In the genomic region with DNA sequence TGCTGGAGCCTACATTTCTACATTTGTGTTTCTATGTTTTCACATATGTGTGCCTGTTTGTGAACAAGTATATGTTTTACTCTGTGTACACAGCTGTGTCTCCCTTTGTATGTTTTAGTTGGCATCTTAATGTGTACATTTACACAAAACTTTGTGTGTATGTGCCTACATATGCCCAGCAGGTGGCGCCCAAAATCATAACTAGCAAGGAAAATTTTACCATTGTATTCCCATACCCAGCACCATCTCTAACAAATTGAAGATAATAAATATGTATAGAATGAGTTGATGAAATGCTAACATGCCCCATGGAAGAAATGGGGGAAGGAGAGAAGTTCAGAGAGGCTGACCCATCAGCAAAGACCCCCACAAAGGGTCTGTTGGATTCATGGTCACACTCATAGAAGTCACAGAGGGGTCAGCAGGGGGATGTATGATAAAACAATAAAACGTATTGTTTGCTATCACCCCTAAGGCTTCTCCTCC, we compare ENCODE assay signal across 9 cellular contexts. TPM values are rescaled to one million over a fixed set of nuclear protein-coding genes. Genes with fewer than 3 reads are reported as not detected.
DNase-seq lines count a peak whose midpoint lies in the region; TF ChIP-seq lines count a peak whose summit lies in the region.
"Had no signal": no experiment of that assay in that cellular context is flagged by ENCODE, and none has a peak within 500 bp of the region (broad histone marks: within the 10 kb centered on the region; RNA-seq: fewer than 3 reads in every experiment).

No MANE protein-coding gene starts in this region.

- peak; percentile 38 for DNase-seq in NOMO-1 treated with DMSO at 0.1 percent for 48 hours (lab: John Stamatoyannopoulos, UW; ENCODE audit: unreplicated experiment)
- DNase-seq in NOMO-1 treated with dmso at 0.1 percent for 144 hours (lab: John Stamatoyannopoulos, UW; ENCODE audit: unreplicated experiment): no peak
- DNase-seq in NCI-H187 treated with DMSO at 0.1 percent for 48 hours (lab: John Stamatoyannopoulos, UW): peak; percentile 36
- peak; percentile 74 for DNase-seq in T-helper 9 cell
- peak in 1 of 2 donors; percentile 88 for DNase-seq in ascending aorta (ENCODE audit: low spot score in 2 of 2)
- DNase-seq in hypothalamus (lab: John Stamatoyannopoulos, UW): peak in 31 of 51 donors; percentile 8 to 83 (median 47)
- DNase-seq in stimulated activated CD4-positive, alpha-beta T cell treated with anti-CD3 and anti-CD28 coated beads, Interleukin-12 subunit alpha, Interleukin-12 subunit beta, amount 100 ng/mL, for 24 hours (ENCODE audit: low read depth in 2 of 2): peak; percentile 34 to 70
- no peak for DNase-seq in cortex of kidney (lab: John Stamatoyannopoulos, UW)

- H3K27me3 ChIP-seq in ascending aorta: no peaks in the 10 kb centered on the region

- no peaks in the 10 kb centered on the region for H3K36me3 ChIP-seq in ascending aorta
- H3K36me3 ChIP-seq: BLaER1 treated with 17β-estradiol and CSF1 and Interleukin-3, amounts not matched to agents 10 nM and 100 nM had no signal

- H3K4me1 ChIP-seq in ascending aorta: peaks cover 0 to 18% of the 10 kb centered on the region in 2 donors

- TF ChIP-seq CTCF in ascending aorta (IDR thresholded peaks at IDR 0.05): peak; percentile 67 to 88 (median 87)

- H3K4me3 ChIP-seq in ascending aorta: no peak overlapping the region
- H3K4me3 ChIP-seq: BLaER1 treated with 17β-estradiol and CSF1 and Interleukin-3, amounts not matched to agents 10 nM and 100 nM had no signal

- intact Hi-C loops in ascending aorta (cut with DNase I): loop anchor here (1.0 kb wide), 3 partner anchors 142 to 265 kb away; a partner anchor contains a TSS

- H3K27ac ChIP-seq in ascending aorta: no peak overlapping the region

- H3K9me3 ChIP-seq in ascending aorta: no peaks in the 10 kb centered on the region

RNA-seq across cellular contexts. Expression of a gene that starts 48.1 kb away (rescaled TPM):
- total RNA-seq in ascending aorta: 210 TPM

Comparison
In these comparisons a context has a peak if more than half of its experiments do, and no peak if none do; other contexts are left out.
1. DNase-seq: peak in NOMO-1 treated with DMSO at 0.1 percent for 48 hours (single experiment), NCI-H187 treated with DMSO at 0.1 percent for 48 hours (single experiment), T-helper 9 cell (single experiment), hypothalamus (31 of 51) and stimulated activated CD4-positive, alpha-beta T cell treated with anti-CD3 and anti-CD28 coated beads, Interleukin-12 subunit alpha, Interleukin-12 subunit beta, amount 100 ng/mL, for 24 hours (2 of 2); none in NOMO-1 treated with dmso at 0.1 percent for 144 hours (single experiment) and cortex of kidney (single experiment).